ENCODE assay signal across 22 cellular contexts in the genomic region with DNA sequence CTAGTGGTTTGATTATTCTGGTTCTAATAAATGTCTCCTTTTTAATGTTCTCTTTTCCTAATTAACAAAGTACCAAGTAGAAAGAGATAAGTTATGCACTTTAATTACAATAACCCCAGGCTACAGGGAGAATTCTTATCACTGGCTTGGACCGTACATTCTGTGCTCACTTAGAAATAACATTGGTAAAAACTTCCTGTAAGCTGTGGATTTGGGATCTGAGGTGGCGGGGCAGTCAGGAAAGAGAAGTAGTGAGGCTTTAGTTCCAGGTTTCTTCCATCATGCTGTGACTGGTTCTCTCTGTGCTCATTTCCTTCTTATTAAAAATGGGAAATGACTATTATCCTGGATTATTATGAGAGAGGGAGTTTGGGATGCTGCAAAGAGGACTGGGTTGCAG.
"Had no signal": no experiment of that assay in that cellular context is flagged by ENCODE, and none has a peak within 500 bp of the region (broad histone marks: within the 10 kb centered on the region; RNA-seq: fewer than 3 reads in every experiment).

No MANE protein-coding gene starts in this region.

- DNase-seq: IMR-90, Karpas-422, KG1, MG63, NCI-H1092, NCI-H1105 treated with DMSO at 0.1 percent for 48 hours, NCI-H1417 treated with DMSO at 0.1 percent for 48 hours, NCI-H146, NCI-H1694 treated with DMSO at 0.1 percent for 48 hours, NCI-H1930, NCI-H2081, NCI-H2107, NCI-H2171, NCI-H226, NCI-H446, NCI-H510A, NCI-H524 treated with DMSO at 0.1 percent for 48 hours, NCI-H69, NCI-H774, RPMI8226, SHP77, SK-N-SH had no signal
